26 cellular contexts compared by ENCODE assay signal in the genomic region with DNA sequence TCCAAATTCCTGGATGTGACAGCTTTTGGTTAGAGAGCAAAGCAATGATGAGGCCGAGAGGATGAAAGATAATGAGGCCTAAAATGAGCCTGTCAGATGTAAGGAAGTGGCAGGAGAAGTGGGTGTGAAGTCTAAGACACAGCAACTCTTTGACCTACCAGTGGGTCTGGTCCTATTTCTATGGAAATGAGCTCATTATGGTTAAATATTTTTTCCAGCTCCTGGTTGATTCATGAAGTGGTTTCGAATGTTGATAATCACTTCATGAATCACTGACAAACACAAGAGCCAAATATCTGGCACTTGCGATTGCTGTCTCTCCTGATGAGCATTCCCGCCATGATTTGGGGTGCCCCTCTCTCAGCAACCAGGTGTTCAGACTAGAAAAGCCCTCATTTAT.
"Had no signal": no experiment of that assay in that cellular context is flagged by ENCODE, and none has a peak within 500 bp of the region (broad histone marks: within the 10 kb centered on the region; RNA-seq: fewer than 3 reads in every experiment).

No MANE protein-coding gene starts in this region.

- H3K4me2 ChIP-seq: smooth muscle cell had no signal

- H3K4me3 ChIP-seq: gastrocnemius medialis, pancreas, right atrium auricular region, smooth muscle cell, tibial nerve had no signal

- H3K27ac ChIP-seq: brain microvascular endothelial cell, gastrocnemius medialis, pancreas, right atrium auricular region, tibial nerve, VCaP had no signal

- H3K27ac Mint-ChIP-seq: activated naive CD8-positive, alpha-beta T cell; dendritic cell treated with granulocyte-macrophage colony-stimulating factor and Interleukin-4, amounts not matched to agents 40 ng/mL and 50 ng/mL, for 4 days; endodermal cell; naive thymus-derived CD4-positive, alpha-beta T cell had no signal

- H3K4me1 Mint-ChIP-seq: naive thymus-derived CD4-positive, alpha-beta T cell had no signal

- ATAC-seq: esophagus mucosa; gastrocnemius medialis; left colon; naive thymus-derived CD4-positive, alpha-beta T cell; pancreas had no signal

- H3K9me3 ChIP-seq: gastrocnemius medialis, pancreas, right atrium auricular region, tibial nerve had no signal

- DNase-seq: activated CD4-positive, alpha-beta T cell treated with anti-CD3 and anti-CD28 coated beads for 4 hours; activated CD4-positive, alpha-beta T cell treated with anti-CD3 and anti-CD28 coated beads, Interleukin-2, amount 50 U/mL, for 4 hours; activated effector memory CD4-positive, alpha-beta T cell treated with Interleukin-2 at 50 U/mL for 16 hours; activated naive CD4-positive, alpha-beta T cell treated with Interleukin-2 at 50 U/mL for 16 hours; activated T-cell treated with anti-CD3 and anti-CD28 coated beads for 4 hours; aorta; brain microvascular endothelial cell; caudate nucleus; endodermal cell; gastrocnemius medialis; glutamatergic neuron; kidney; left colon; midbrain; naive thymus-derived CD4-positive, alpha-beta T cell; pancreas; stimulated activated naive CD4-positive, alpha-beta T cell treated with Interleukin-2 at 50 U/mL for 16 hours; T-helper 1 cell had no signal

- FAIRE-seq: kidney, pancreas, TTC549 had no signal

- H3K4me3 Mint-ChIP-seq: activated naive CD8-positive, alpha-beta T cell; dendritic cell treated with granulocyte-macrophage colony-stimulating factor and Interleukin-4, amounts not matched to agents 40 ng/mL and 50 ng/mL, for 4 days; endodermal cell; naive thymus-derived CD4-positive, alpha-beta T cell had no signal

- H3K9me3 Mint-ChIP-seq: dendritic cell treated with granulocyte-macrophage colony-stimulating factor and Interleukin-4, amounts not matched to agents 40 ng/mL and 50 ng/mL, for 4 days; endodermal cell had no signal

- H3K36me3 Mint-ChIP-seq: activated naive CD8-positive, alpha-beta T cell; naive thymus-derived CD4-positive, alpha-beta T cell had no signal

- H3K4me1 ChIP-seq: gastrocnemius medialis, pancreas, right atrium auricular region had no signal

- H3K27me3 ChIP-seq: brain microvascular endothelial cell, gastrocnemius medialis, pancreas, right atrium auricular region, tibial nerve had no signal

- H3K36me3 ChIP-seq: brain microvascular endothelial cell, gastrocnemius medialis, pancreas, right atrium auricular region, tibial nerve had no signal
